Comparison of ENCODE assay signal across 3 cellular contexts in the genomic region with DNA sequence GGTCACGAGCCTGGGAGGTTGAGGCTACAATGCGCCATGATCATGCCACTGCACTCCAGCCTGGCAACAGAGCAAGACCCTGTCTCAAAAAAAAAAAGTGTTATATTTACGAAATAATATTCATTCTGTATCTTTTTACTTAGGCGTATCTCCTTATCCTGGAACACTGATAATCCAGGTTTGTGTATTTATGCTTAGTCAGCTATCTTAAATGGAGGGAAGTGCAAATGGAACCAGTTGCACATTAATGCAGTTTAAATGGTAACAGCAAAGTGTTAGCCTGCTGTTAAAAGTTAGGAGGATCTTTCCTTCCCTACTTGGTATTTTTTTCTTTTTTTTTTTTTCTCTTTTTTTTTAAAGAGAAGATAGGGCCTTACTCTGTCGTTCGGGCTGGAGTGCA.
TF ChIP-seq lines count a peak whose summit lies in the region.

No MANE protein-coding gene starts in this region.

TF ChIP-seq in A549, 52 proteins besides CTCF, POLR2A, EP300 and RAD21:
- TF ChIP-seq MAFK (IDR thresholded peaks at IDR 0.05; ENCODE audit: partially characterized antibody), result peak; percentile 95
- TF ChIP-seq, protein P1, sequence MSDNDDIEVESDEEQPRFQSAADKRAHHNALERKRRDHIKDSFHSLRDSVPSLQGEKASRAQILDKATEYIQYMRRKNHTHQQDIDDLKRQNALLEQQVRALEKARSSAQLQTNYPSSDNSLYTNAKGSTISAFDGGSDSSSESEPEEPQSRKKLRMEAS (IDR thresholded peaks at IDR 0.05), result no peak
- TF ChIP-seq, protein P2, sequence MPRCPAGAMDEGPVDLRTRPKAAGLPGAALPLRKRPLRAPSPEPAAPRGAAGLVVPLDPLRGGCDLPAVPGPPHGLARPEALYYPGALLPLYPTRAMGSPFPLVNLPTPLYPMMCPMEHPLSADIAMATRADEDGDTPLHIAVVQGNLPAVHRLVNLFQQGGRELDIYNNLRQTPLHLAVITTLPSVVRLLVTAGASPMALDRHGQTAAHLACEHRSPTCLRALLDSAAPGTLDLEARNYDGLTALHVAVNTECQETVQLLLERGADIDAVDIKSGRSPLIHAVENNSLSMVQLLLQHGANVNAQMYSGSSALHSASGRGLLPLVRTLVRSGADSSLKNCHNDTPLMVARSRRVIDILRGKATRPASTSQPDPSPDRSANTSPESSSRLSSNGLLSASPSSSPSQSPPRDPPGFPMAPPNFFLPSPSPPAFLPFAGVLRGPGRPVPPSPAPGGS (IDR thresholded peaks at IDR 0.05), result no peak

TF ChIP-seq in IMR-90, 13 proteins besides CTCF, POLR2A, EP300 and RAD21:
- no peak for TF ChIP-seq MAZ (IDR thresholded peaks at IDR 0.05; ENCODE audit: borderline replicate concordance, low read depth, low read length)
- TF ChIP-seq MAFK (IDR thresholded peaks at IDR 0.05; ENCODE audit: low read depth, low read length), result peak; percentile 97

TF ChIP-seq in K562, 482 proteins besides CTCF, POLR2A, EP300 and RAD21:
- TF ChIP-seq, protein P3, sequence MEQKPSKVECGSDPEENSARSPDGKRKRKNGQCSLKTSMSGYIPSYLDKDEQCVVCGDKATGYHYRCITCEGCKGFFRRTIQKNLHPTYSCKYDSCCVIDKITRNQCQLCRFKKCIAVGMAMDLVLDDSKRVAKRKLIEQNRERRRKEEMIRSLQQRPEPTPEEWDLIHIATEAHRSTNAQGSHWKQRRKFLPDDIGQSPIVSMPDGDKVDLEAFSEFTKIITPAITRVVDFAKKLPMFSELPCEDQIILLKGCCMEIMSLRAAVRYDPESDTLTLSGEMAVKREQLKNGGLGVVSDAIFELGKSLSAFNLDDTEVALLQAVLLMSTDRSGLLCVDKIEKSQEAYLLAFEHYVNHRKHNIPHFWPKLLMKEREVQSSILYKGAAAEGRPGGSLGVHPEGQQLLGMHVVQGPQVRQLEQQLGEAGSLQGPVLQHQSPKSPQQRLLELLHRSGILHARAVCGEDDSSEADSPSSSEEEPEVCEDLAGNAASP (IDR thresholded peaks at IDR 0.05), result no peak
- TF ChIP-seq C11orf30 (IDR thresholded peaks at IDR 0.05; ENCODE audit: low read depth), result peak; percentile 91
- TF ChIP-seq MAFF (IDR thresholded peaks at IDR 0.05; ENCODE audit: low read length), result peak; percentile 95
- peak; percentile 93 for TF ChIP-seq ZNF316 (IDR thresholded peaks at IDR 0.05)
- TF ChIP-seq MAFK (IDR thresholded peaks at IDR 0.05; ENCODE audit: low read length), result peak; percentile 94
- peak; percentile 85 for TF ChIP-seq MAFG (tag; conservative IDR thresholded peaks at IDR 0.05)
- TF ChIP-seq, protein P4, sequence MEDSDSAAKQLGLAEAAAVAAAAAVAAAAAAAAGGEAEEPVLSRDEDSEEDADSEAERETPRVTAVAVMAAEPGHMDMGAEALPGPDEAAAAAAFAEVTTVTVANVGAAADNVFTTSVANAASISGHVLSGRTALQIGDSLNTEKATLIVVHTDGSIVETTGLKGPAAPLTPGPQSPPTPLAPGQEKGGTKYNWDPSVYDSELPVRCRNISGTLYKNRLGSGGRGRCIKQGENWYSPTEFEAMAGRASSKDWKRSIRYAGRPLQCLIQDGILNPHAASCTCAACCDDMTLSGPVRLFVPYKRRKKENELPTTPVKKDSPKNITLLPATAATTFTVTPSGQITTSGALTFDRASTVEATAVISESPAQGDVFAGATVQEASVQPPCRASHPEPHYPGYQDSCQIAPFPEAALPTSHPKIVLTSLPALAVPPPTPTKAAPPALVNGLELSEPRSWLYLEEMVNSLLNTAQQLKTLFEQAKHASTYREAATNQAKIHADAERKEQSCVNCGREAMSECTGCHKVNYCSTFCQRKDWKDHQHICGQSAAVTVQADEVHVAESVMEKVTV (CRISPR knock-in tag; IDR thresholded peaks at IDR 0.05), result no peak
TF ChIP-seq in K562: peak in this region for 5.
